In genomic region chr4:145936142-145937020, GRCh38 we compare ENCODE assay signal across 1 cellular context.
TF ChIP-seq lines count a peak whose summit lies in the region.

No MANE protein-coding gene starts in this region.

TF ChIP-seq in HepG2, 621 proteins besides CTCF, POLR2A, EP300 and RAD21 (continued from another document and continues in another):
- TF ChIP-seq, protein P1, sequence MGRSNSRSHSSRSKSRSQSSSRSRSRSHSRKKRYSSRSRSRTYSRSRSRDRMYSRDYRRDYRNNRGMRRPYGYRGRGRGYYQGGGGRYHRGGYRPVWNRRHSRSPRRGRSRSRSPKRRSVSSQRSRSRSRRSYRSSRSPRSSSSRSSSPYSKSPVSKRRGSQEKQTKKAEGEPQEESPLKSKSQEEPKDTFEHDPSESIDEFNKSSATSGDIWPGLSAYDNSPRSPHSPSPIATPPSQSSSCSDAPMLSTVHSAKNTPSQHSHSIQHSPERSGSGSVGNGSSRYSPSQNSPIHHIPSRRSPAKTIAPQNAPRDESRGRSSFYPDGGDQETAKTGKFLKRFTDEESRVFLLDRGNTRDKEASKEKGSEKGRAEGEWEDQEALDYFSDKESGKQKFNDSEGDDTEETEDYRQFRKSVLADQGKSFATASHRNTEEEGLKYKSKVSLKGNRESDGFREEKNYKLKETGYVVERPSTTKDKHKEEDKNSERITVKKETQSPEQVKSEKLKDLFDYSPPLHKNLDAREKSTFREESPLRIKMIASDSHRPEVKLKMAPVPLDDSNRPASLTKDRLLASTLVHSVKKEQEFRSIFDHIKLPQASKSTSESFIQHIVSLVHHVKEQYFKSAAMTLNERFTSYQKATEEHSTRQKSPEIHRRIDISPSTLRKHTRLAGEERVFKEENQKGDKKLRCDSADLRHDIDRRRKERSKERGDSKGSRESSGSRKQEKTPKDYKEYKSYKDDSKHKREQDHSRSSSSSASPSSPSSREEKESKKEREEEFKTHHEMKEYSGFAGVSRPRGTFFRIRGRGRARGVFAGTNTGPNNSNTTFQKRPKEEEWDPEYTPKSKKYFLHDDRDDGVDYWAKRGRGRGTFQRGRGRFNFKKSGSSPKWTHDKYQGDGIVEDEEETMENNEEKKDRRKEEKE (IDR thresholded peaks at IDR 0.05): no peak
- TF ChIP-seq GATAD2A (CRISPR knock-in tag; IDR thresholded peaks at IDR 0.05): no peak
- peak; percentile 54; the same call in 1 of the 2 replicates for TF ChIP-seq MAX (IDR thresholded peaks at IDR 0.05)
- TF ChIP-seq HDAC1 (CRISPR knock-in tag; IDR thresholded peaks at IDR 0.05): peak; percentile 11; the same call in 1 of the 2 replicates
- no peak for TF ChIP-seq ZNF737 (CRISPR knock-in tag; IDR thresholded peaks at IDR 0.05; ENCODE audit: borderline replicate concordance)
- TF ChIP-seq ZNF839 (CRISPR knock-in tag; IDR thresholded peaks at IDR 0.05; ENCODE audit: borderline replicate concordance): no peak
- peak; percentile 72; the same call in 1 of the 2 replicates for TF ChIP-seq ZNF281 (CRISPR knock-in tag; IDR thresholded peaks at IDR 0.05; ENCODE audit: borderline replicate concordance)
- peak; percentile 92 for TF ChIP-seq HNRNPLL (IDR thresholded peaks at IDR 0.05; ENCODE audit: low read depth, low read length, poor library complexity, severe bottlenecking)
- no peak for TF ChIP-seq ZNF510 (CRISPR knock-in tag; IDR thresholded peaks at IDR 0.05; ENCODE audit: low read depth)
- TF ChIP-seq, protein P2, sequence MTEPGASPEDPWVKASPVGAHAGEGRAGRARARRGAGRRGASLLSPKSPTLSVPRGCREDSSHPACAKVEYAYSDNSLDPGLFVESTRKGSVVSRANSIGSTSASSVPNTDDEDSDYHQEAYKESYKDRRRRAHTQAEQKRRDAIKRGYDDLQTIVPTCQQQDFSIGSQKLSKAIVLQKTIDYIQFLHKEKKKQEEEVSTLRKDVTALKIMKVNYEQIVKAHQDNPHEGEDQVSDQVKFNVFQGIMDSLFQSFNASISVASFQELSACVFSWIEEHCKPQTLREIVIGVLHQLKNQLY (CRISPR knock-in tag; IDR thresholded peaks at IDR 0.05): no peak
- no peak for TF ChIP-seq SIX4 (CRISPR knock-in tag; IDR thresholded peaks at IDR 0.05)
- TF ChIP-seq ZNF275 (CRISPR knock-in tag; IDR thresholded peaks at IDR 0.05; ENCODE audit: borderline replicate concordance): no peak
- peak; percentile 20; the same call in 1 of the 2 replicates for TF ChIP-seq ZFX (CRISPR knock-in tag; IDR thresholded peaks at IDR 0.05; ENCODE audit: low read depth)
- TF ChIP-seq, protein P3, sequence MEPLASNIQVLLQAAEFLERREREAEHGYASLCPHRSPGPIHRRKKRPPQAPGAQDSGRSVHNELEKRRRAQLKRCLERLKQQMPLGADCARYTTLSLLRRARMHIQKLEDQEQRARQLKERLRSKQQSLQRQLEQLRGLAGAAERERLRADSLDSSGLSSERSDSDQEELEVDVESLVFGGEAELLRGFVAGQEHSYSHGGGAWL (CRISPR knock-in tag; IDR thresholded peaks at IDR 0.05): no peak
- TF ChIP-seq POLR2AphosphoS5 (IDR thresholded peaks at IDR 0.05; ENCODE audit: low read depth, low read length): no peak
- TF ChIP-seq SKI (IDR thresholded peaks at IDR 0.05; ENCODE audit: partially characterized antibody): peak; percentile 56
- TF ChIP-seq, protein P4, sequence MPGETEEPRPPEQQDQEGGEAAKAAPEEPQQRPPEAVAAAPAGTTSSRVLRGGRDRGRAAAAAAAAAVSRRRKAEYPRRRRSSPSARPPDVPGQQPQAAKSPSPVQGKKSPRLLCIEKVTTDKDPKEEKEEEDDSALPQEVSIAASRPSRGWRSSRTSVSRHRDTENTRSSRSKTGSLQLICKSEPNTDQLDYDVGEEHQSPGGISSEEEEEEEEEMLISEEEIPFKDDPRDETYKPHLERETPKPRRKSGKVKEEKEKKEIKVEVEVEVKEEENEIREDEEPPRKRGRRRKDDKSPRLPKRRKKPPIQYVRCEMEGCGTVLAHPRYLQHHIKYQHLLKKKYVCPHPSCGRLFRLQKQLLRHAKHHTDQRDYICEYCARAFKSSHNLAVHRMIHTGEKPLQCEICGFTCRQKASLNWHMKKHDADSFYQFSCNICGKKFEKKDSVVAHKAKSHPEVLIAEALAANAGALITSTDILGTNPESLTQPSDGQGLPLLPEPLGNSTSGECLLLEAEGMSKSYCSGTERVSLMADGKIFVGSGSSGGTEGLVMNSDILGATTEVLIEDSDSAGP (CRISPR knock-in tag; IDR thresholded peaks at IDR 0.05; ENCODE audit: borderline replicate concordance): peak; percentile 24; the same call in 1 of the 2 replicates
- TF ChIP-seq ZNF580 (CRISPR knock-in tag; IDR thresholded peaks at IDR 0.05; ENCODE audit: borderline replicate concordance, low read depth): no peak
- TF ChIP-seq ZNF782 (CRISPR knock-in tag; IDR thresholded peaks at IDR 0.05; ENCODE audit: borderline replicate concordance): no peak
- TF ChIP-seq, protein P5, sequence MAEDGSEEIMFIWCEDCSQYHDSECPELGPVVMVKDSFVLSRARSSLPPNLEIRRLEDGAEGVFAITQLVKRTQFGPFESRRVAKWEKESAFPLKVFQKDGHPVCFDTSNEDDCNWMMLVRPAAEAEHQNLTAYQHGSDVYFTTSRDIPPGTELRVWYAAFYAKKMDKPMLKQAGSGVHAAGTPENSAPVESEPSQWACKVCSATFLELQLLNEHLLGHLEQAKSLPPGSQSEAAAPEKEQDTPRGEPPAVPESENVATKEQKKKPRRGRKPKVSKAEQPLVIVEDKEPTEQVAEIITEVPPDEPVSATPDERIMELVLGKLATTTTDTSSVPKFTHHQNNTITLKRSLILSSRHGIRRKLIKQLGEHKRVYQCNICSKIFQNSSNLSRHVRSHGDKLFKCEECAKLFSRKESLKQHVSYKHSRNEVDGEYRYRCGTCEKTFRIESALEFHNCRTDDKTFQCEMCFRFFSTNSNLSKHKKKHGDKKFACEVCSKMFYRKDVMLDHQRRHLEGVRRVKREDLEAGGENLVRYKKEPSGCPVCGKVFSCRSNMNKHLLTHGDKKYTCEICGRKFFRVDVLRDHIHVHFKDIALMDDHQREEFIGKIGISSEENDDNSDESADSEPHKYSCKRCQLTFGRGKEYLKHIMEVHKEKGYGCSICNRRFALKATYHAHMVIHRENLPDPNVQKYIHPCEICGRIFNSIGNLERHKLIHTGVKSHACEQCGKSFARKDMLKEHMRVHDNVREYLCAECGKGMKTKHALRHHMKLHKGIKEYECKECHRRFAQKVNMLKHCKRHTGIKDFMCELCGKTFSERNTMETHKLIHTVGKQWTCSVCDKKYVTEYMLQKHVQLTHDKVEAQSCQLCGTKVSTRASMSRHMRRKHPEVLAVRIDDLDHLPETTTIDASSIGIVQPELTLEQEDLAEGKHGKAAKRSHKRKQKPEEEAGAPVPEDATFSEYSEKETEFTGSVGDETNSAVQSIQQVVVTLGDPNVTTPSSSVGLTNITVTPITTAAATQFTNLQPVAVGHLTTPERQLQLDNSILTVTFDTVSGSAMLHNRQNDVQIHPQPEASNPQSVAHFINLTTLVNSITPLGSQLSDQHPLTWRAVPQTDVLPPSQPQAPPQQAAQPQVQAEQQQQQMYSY (CRISPR knock-in tag; IDR thresholded peaks at IDR 0.05): peak; percentile 91
- no peak for TF ChIP-seq ZNF691 (CRISPR knock-in tag; IDR thresholded peaks at IDR 0.05; ENCODE audit: borderline replicate concordance, low read depth)
- TF ChIP-seq ZNF564 (CRISPR knock-in tag; IDR thresholded peaks at IDR 0.05): no peak
- TF ChIP-seq HNRNPK (IDR thresholded peaks at IDR 0.05; ENCODE audit: low read depth, low read length, poor library complexity, severe bottlenecking): peak; percentile 61
- no peak for TF ChIP-seq ZSCAN25 (CRISPR knock-in tag; IDR thresholded peaks at IDR 0.05)
- no peak for TF ChIP-seq PRDM4 (CRISPR knock-in tag; IDR thresholded peaks at IDR 0.05; ENCODE audit: borderline replicate concordance)
- 0 out of 2 replicates have a peak, but pooled peaks have one; percentile 27 for TF ChIP-seq ONECUT2 (CRISPR knock-in tag; IDR thresholded peaks at IDR 0.05)
- TF ChIP-seq HNRNPUL1 (IDR thresholded peaks at IDR 0.05; ENCODE audit: low read depth, low read length): no peak
- no peak for TF ChIP-seq BRCA1 (CRISPR knock-in tag; IDR thresholded peaks at IDR 0.05)
- no peak for TF ChIP-seq TAF15 (IDR thresholded peaks at IDR 0.05; ENCODE audit: low read depth, low read length, poor library complexity, severe bottlenecking)
- no peak for TF ChIP-seq YEATS4 (CRISPR knock-in tag; IDR thresholded peaks at IDR 0.05; ENCODE audit: borderline replicate concordance)
- TF ChIP-seq SP5 (CRISPR knock-in tag; IDR thresholded peaks at IDR 0.05; ENCODE audit: borderline replicate concordance, low read depth): no peak
- no peak for TF ChIP-seq IKZF1 (IDR thresholded peaks at IDR 0.05)
- TF ChIP-seq, protein P6, sequence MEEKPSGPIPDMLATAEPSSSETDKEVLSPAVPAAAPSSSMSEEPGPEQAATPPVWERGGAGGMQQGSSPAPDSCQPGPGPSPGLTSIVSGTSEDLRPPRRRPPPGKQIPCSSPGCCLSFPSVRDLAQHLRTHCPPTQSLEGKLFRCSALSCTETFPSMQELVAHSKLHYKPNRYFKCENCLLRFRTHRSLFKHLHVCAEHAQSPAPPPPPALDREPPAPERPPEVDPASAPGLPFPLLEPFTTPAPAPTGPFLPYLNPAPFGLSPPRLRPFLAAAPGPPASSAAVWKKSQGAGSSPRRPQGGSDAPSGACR (CRISPR knock-in tag; IDR thresholded peaks at IDR 0.05): 0 out of 2 replicates have a peak, but pooled peaks have one; percentile 41
- TF ChIP-seq, protein P7, sequence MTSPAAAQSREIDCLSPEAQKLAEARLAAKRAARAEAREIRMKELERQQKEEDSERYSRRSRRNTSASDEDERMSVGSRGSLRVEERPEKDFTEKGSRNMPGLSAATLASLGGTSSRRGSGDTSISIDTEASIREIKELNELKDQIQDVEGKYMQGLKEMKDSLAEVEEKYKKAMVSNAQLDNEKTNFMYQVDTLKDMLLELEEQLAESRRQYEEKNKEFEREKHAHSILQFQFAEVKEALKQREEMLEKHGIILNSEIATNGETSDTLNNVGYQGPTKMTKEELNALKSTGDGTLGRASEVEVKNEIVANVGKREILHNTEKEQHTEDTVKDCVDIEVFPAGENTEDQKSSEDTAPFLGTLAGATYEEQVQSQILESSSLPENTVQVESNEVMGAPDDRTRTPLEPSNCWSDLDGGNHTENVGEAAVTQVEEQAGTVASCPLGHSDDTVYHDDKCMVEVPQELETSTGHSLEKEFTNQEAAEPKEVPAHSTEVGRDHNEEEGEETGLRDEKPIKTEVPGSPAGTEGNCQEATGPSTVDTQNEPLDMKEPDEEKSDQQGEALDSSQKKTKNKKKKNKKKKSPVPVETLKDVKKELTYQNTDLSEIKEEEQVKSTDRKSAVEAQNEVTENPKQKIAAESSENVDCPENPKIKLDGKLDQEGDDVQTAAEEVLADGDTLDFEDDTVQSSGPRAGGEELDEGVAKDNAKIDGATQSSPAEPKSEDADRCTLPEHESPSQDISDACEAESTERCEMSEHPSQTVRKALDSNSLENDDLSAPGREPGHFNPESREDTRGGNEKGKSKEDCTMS (CRISPR knock-in tag; conservative IDR thresholded peaks at IDR 0.05): no peak
